In the genomic region with DNA sequence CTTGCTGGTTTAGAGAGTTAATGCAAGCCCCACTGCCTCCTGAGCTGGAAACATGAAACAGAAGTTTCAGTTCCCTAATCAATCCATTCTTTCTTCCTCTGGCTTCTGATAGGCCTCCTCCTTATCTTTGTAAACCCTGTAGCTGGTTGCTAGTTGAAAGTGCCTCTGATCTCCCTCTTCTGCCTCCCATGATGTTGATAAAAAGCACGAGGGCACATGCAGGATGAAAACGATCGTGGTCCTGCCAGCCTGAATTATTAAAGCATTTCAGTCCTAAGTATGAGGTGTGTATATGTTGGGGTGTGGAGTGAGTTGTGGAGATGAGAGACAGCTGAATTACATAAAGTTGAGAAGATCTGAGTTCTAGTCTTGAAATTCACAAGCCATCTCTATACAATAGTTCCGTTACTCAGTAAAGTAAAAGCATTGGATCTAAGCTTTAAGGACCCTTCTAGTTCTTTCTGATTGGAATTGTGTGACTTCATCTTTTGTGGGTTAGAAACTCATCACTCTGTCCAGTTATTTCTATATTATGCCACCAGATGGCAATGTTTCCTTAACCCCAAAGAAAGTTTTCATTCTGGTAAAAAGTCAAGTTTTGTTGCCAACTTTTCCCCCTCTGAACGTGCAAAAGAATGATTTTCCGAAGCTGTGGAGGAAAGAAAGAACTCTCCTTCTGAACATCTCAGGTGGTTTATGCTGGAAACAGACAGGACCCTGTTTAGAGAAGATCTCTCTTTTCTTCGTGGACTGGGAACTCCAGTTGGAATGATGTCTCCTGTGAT, we compare ENCODE assay signal across 1 cellular context.
TF ChIP-seq lines count a peak whose summit lies in the region.

No MANE protein-coding gene starts in this region.

TF ChIP-seq in GM12878, 131 proteins besides CTCF, POLR2A, EP300 and RAD21:
- no peak for TF ChIP-seq TBL1XR1 (IDR thresholded peaks at IDR 0.05; ENCODE audit: low read depth, low read length)
- no peak for TF ChIP-seq KAT2A (conservative IDR thresholded peaks at IDR 0.05; ENCODE audit: control insufficient read depth, low read depth, low read length)
- TF ChIP-seq MTA3 (IDR thresholded peaks at IDR 0.05; ENCODE audit: borderline replicate concordance, low read length): peak; percentile 37; the same call in 1 of the 2 replicates
- 0 out of 2 replicates have a peak, but pooled peaks have one; percentile 41 for TF ChIP-seq BCL11A (IDR thresholded peaks at IDR 0.05; ENCODE audit: low read depth, low read length)
- peak; percentile 94 for TF ChIP-seq SPI1 (IDR thresholded peaks at IDR 0.05; ENCODE audit: borderline replicate concordance, insufficient read depth, low read depth, low read length)
- no peak for TF ChIP-seq NRF1 (conservative IDR thresholded peaks at IDR 0.05; ENCODE audit: low read depth, low read length)
- no peak for TF ChIP-seq HDAC2 (IDR thresholded peaks at IDR 0.05)
- TF ChIP-seq ETV6 (conservative IDR thresholded peaks at IDR 0.05 in 1 of 2, IDR thresholded peaks at IDR 0.05 in 1 of 2; ENCODE audit: borderline replicate concordance in 1 of 2, low read depth in 1 of 2): no peak
- no peak for TF ChIP-seq BMI1 (IDR thresholded peaks at IDR 0.05; ENCODE audit: borderline replicate concordance)
- TF ChIP-seq ZNF207 (IDR thresholded peaks at IDR 0.05; ENCODE audit: borderline replicate concordance): no peak
- no peak for TF ChIP-seq BCL3 (IDR thresholded peaks at IDR 0.05; ENCODE audit: borderline replicate concordance, insufficient read depth, low read depth, low read length, poor library complexity, severe bottlenecking)
- no peak for TF ChIP-seq ATF7 (IDR thresholded peaks at IDR 0.05; ENCODE audit: low read depth)
- TF ChIP-seq SMAD1 (IDR thresholded peaks at IDR 0.05; ENCODE audit: low read depth, partially characterized antibody): no peak
- TF ChIP-seq, protein P1, sequence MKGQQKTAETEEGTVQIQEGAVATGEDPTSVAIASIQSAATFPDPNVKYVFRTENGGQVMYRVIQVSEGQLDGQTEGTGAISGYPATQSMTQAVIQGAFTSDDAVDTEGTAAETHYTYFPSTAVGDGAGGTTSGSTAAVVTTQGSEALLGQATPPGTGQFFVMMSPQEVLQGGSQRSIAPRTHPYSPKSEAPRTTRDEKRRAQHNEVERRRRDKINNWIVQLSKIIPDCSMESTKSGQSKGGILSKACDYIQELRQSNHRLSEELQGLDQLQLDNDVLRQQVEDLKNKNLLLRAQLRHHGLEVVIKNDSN (IDR thresholded peaks at IDR 0.05; ENCODE audit: borderline replicate concordance, extremely low read length, insufficient read depth, low read depth, low read length): no peak
- TF ChIP-seq ATF2 (IDR thresholded peaks at IDR 0.05; ENCODE audit: low read length): 0 out of 2 replicates have a peak, but pooled peaks have one; percentile 33
- TF ChIP-seq PAX5 (IDR thresholded peaks at IDR 0.05; ENCODE audit: borderline replicate concordance, low read depth, low read length): peak; percentile 64; the same call in 1 of the 2 replicates
- TF ChIP-seq ATF3 (IDR thresholded peaks at IDR 0.05; ENCODE audit: borderline replicate concordance, extremely low read depth, low read depth, low read length): no peak
- peak; percentile 53 for TF ChIP-seq EED (IDR thresholded peaks at IDR 0.05; ENCODE audit: low read depth)
- TF ChIP-seq RELA (IDR thresholded peaks at IDR 0.05; ENCODE audit: borderline replicate concordance, partially characterized antibody): no peak
- TF ChIP-seq POLR2AphosphoS2 (IDR thresholded peaks at IDR 0.05; ENCODE audit: low read depth, low read length): no peak
- no peak for TF ChIP-seq PBX3 (IDR thresholded peaks at IDR 0.05; ENCODE audit: insufficient replicate concordance, low read depth, low read length)
- TF ChIP-seq RUNX3 (IDR thresholded peaks at IDR 0.05; ENCODE audit: low read length): peak; percentile 26
- TF ChIP-seq NFXL1 (IDR thresholded peaks at IDR 0.05; ENCODE audit: borderline replicate concordance): no peak
- TF ChIP-seq IRF4 (IDR thresholded peaks at IDR 0.05; ENCODE audit: low read depth, low read length): 0 out of 2 replicates have a peak, but pooled peaks have one; percentile 61
- no peak for TF ChIP-seq CUX1 (IDR thresholded peaks at IDR 0.05; ENCODE audit: insufficient replicate concordance, low read depth, low read length)
- no peak for TF ChIP-seq ZNF217 (IDR thresholded peaks at IDR 0.05)
- TF ChIP-seq GATAD2B (conservative IDR thresholded peaks at IDR 0.05; ENCODE audit: low read depth): no peak
- no peak for TF ChIP-seq EZH2 (IDR thresholded peaks at IDR 0.05; ENCODE audit: borderline replicate concordance, control insufficient read depth, low read depth, low read length)
- TF ChIP-seq, protein P2, sequence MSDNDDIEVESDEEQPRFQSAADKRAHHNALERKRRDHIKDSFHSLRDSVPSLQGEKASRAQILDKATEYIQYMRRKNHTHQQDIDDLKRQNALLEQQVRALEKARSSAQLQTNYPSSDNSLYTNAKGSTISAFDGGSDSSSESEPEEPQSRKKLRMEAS (IDR thresholded peaks at IDR 0.05; ENCODE audit: low read depth, low read length): no peak
- TF ChIP-seq SMC3 (IDR thresholded peaks at IDR 0.05; ENCODE audit: borderline replicate concordance, low read length): peak; percentile 82
- no peak for TF ChIP-seq LARP7 (IDR thresholded peaks at IDR 0.05)
TF ChIP-seq in GM12878: peak in this region for 9.
